In genomic region chr10:84854439-84854838, GRCh38 we compare ENCODE assay signal across 34 cellular contexts.
"Had no signal": no experiment of that assay in that cellular context is flagged by ENCODE, and none has a peak within 500 bp of the region (broad histone marks: within the 10 kb centered on the region; RNA-seq: fewer than 3 reads in every experiment).

No MANE protein-coding gene starts in this region.

- H3K4me3 ChIP-seq: MG63 had no signal

- H3K4me2 ChIP-seq: KMS-11 had no signal

- DNase-seq: Karpas-422, Kasumi-1, MG63, MM.1S, MV-4-11, NCI-H1048, NCI-H1092, NCI-H1092 treated with DMSO at 0.1 percent for 48 hours, NCI-H1105, NCI-H1105 treated with DMSO at 0.1 percent for 48 hours, NCI-H1417, NCI-H1417 treated with DMSO at 0.1 percent for 48 hours, NCI-H1436, NCI-H1436 treated with DMSO at 0.1 percent for 48 hours, NCI-H146, NCI-H1694, NCI-H1694 treated with DMSO at 0.1 percent for 48 hours, NCI-H187, NCI-H187 treated with DMSO at 0.1 percent for 48 hours, NCI-H1930, NCI-H2029, NCI-H2029 treated with DMSO at 0.1 percent for 48 hours, NCI-H2081, NCI-H2081 treated with DMSO at 0.1 percent for 48 hours, NCI-H2107, NCI-H2171, NCI-H2171 treated with DMSO at 0.1 percent for 48 hours, NCI-H2227 treated with DMSO at 0.1 percent for 48 hours, NCI-H226, NCI-H345, NCI-H446, NCI-H446 treated with DMSO at 0.1 percent for 48 hours, NCI-H510A had no signal

- H3K27ac ChIP-seq: KMS-11 had no signal

- H3K9ac ChIP-seq: KMS-11 had no signal

- H3K9me3 ChIP-seq: MG63 had no signal

- H3K27me3 ChIP-seq: MG63 had no signal

- H3K36me3 ChIP-seq: MG63 had no signal
